11 cellular contexts compared by ENCODE assay signal in the genomic region with DNA sequence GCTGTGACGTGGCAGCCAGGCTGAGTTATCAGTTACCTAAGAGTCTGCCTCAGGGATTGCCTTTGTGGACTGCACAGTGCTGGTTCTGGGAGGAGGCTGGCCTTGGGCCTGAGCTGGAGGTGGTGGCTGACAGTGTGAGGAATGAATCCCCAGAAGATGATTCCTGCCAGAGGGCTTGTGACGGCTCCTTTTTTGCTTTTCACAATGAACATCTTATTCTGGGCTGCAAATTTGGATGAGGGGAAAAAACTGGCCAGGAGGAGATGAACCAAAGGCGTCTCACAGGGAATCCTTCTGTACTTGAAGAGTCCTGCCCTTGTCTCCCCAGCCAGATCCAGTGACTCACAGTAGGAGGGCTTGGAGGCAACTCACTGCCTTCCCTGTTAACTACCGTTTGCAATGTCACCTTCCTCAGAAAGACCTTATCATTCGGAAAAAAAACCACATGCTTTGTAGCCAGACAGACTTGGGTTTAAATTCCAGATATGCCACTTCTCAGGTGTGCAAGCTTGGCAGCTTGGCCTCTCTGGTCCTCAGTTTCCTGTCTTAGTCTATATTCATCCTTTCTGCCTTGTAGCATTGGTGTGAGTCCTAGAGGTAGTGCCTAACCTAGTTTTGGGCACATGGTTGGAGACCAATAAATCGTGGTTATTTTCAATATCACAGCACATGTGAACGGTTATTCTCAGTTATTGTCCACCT. TPM values are rescaled to one million over a fixed set of nuclear protein-coding genes. Genes with fewer than 3 reads are reported as not detected.
DNase-seq lines count a peak whose midpoint lies in the region; ATAC-seq and TF ChIP-seq lines count a peak whose summit lies in the region.
"Had no signal": no experiment of that assay in that cellular context is flagged by ENCODE, and none has a peak within 500 bp of the region (broad histone marks: within the 10 kb centered on the region; RNA-seq: fewer than 3 reads in every experiment).

No MANE protein-coding gene starts in this region.

- intact Hi-C loops in Right ventricle myocardium inferior (cut with DNase I), result no loop called here
- intact Hi-C loops in cardiac septum (cut with DNase I), result loop anchor here (2.0 kb wide), 1 partner anchor 27 kb away; no protein-coding TSS in a partner anchor

- ATAC-seq in Right ventricle myocardium inferior (peak; percentile 61), HG02759 (IDR thresholded peaks at IDR 0.05; ENCODE audit: unreplicated experiment) (no peak)

- DNase-seq in Right ventricle myocardium inferior (ENCODE audit: missing footprints), result no peak
- no peak for DNase-seq in cardiac septum (ENCODE audit: low spot score)
- peak; percentile 12 to 33 for DNase-seq in cardiac fibroblast (ENCODE audit: low read depth in 2 of 2)
- peak; percentile 80 for DNase-seq in islet precursor cell
- no peak for DNase-seq in stimulated activated naive CD4-positive, alpha-beta T cell (lab: John Stamatoyannopoulos, UW)
- no peak for DNase-seq in DMS53 (lab: John Stamatoyannopoulos, UW)
- DNase-seq in NCI-H187 treated with DMSO at 0.1 percent for 48 hours (lab: John Stamatoyannopoulos, UW), result no peak
- DNase-seq: NCI-H446 treated with DMSO at 0.1 percent for 48 hours had no signal

- no peak for TF ChIP-seq CTCF in cardiac fibroblast (IDR thresholded peaks at IDR 0.05; ENCODE audit: low read depth, low read length)

- H3K4me3 ChIP-seq in cardiac fibroblast (replicated peaks in 1 of 2; ENCODE audit: low read depth in 2 of 2, low read length in 2 of 2), result no peak overlapping the region
- H3K4me3 ChIP-seq: HAP-1, SJSA1 had no signal

RNA-seq across cellular contexts. Expression of gene ST6GAL1, which starts 19.1 kb away (rescaled TPM):
- 77.1 TPM for total RNA-seq in Right ventricle myocardium inferior
- 61.8 TPM for total RNA-seq in cardiac septum

Comparison
In these comparisons a context has a peak if more than half of its experiments do, and no peak if none do; other contexts are left out.
1. DNase-seq: peak in cardiac fibroblast (2 of 2) and islet precursor cell (single experiment); none in Right ventricle myocardium inferior (single experiment), cardiac septum (single experiment), stimulated activated naive CD4-positive, alpha-beta T cell (0 of 6), DMS53 (single experiment) and NCI-H187 treated with DMSO at 0.1 percent for 48 hours (single experiment).